ENCODE assay signal across 8 cellular contexts in genomic region chr9:124660341-124660801, GRCh38.
DNase-seq lines count a peak whose midpoint lies in the region; ATAC-seq and TF ChIP-seq lines count a peak whose summit lies in the region.

No MANE protein-coding gene starts in this region.

- H3K9me3 Mint-ChIP-seq in activated CD4-positive, alpha-beta T cell treated with anti-CD3 and anti-CD28 coated beads, Interleukin-2, amount 10 ng/mL, durations not matched to agents 7 days and 5 days, result no peaks in the 10 kb centered on the region
- H3K9me3 Mint-ChIP-seq in activated CD4-positive, alpha-beta memory T cell treated with anti-CD3 and anti-CD28 coated beads for 36 hours, result no peaks in the 10 kb centered on the region

- POLR2A ChIA-PET in activated CD4-positive, alpha-beta T cell treated with anti-CD3 and anti-CD28 coated beads, Interleukin-2, amount 10 ng/mL, durations not matched to agents 7 days and 5 days (lab: Charles Lee), result interaction anchor here (0.6 kb wide), 1 partner anchor 105 kb away, joined by 4 read pairs; no protein-coding TSS in a partner anchor
- POLR2A ChIA-PET in activated CD4-positive, alpha-beta memory T cell treated with anti-CD3 and anti-CD28 coated beads for 36 hours (lab: Charles Lee), result interaction anchor here (1.0 to 1.2 kb wide), 2 partner anchors 13 to 51 kb away, joined by 3 read pairs; no protein-coding TSS in a partner anchor

- H3K27ac Mint-ChIP-seq in activated CD4-positive, alpha-beta T cell treated with anti-CD3 and anti-CD28 coated beads, Interleukin-2, amount 10 ng/mL, durations not matched to agents 7 days and 5 days, result peak overlapping the region; percentile 33
- H3K27ac Mint-ChIP-seq in activated CD4-positive, alpha-beta memory T cell treated with anti-CD3 and anti-CD28 coated beads for 36 hours, result no peak overlapping the region

- no peak for DNase-seq in activated CD4-positive, alpha-beta T cell treated with anti-CD3 and anti-CD28 coated beads, Interleukin-2, amount 10 ng/mL, durations not matched to agents 7 days and 5 days
- DNase-seq in activated CD4-positive, alpha-beta T cell treated with anti-CD3 and anti-CD28 coated beads, Interleukin-2, amount 50 U/mL, for 1 hour, result no peak
- DNase-seq in NCI-H128 (lab: John Stamatoyannopoulos, UW; ENCODE audit: unreplicated experiment), result peak; percentile 32
- DNase-seq in activated CD4-positive, alpha-beta memory T cell treated with anti-CD3 and anti-CD28 coated beads for 36 hours, result no peak
- peak; percentile 57 for DNase-seq in fibroblast of the aortic adventitia (ENCODE audit: low read depth)
- peak; percentile 6 for DNase-seq in occipital lobe (lab: John Stamatoyannopoulos, UW)
- DNase-seq in epidermal melanocyte (ENCODE audit: insufficient read length, low spot score), result no peak

- H3K27me3 Mint-ChIP-seq in activated CD4-positive, alpha-beta T cell treated with anti-CD3 and anti-CD28 coated beads, Interleukin-2, amount 10 ng/mL, durations not matched to agents 7 days and 5 days, result peaks cover 11% of the 10 kb centered on the region
- peaks cover 28% of the 10 kb centered on the region for H3K27me3 Mint-ChIP-seq in activated CD4-positive, alpha-beta memory T cell treated with anti-CD3 and anti-CD28 coated beads for 36 hours

- TF ChIP-seq CTCF in fibroblast of the aortic adventitia (IDR thresholded peaks at IDR 0.05; ENCODE audit: insufficient read depth, low read length), result no peak

- peak overlapping the region; percentile 70 for H3K4me3 ChIP-seq in fibroblast of the aortic adventitia (ENCODE audit: low read depth, low read length)

- ATAC-seq in GM21447 (IDR thresholded peaks at IDR 0.05; ENCODE audit: unreplicated experiment), result no peak

- H3K4me3 Mint-ChIP-seq in activated CD4-positive, alpha-beta T cell treated with anti-CD3 and anti-CD28 coated beads, Interleukin-2, amount 10 ng/mL, durations not matched to agents 7 days and 5 days, result peak overlapping the region; percentile 78
- H3K4me3 Mint-ChIP-seq in activated CD4-positive, alpha-beta memory T cell treated with anti-CD3 and anti-CD28 coated beads for 36 hours, result peak overlapping the region; percentile 51

- intact Hi-C loops in activated CD4-positive, alpha-beta memory T cell treated with anti-CD3 and anti-CD28 coated beads for 36 hours (cut with micrococcal nuclease), result no loop called here

- peaks cover 32% of the 10 kb centered on the region for H3K4me1 Mint-ChIP-seq in activated CD4-positive, alpha-beta T cell treated with anti-CD3 and anti-CD28 coated beads, Interleukin-2, amount 10 ng/mL, durations not matched to agents 7 days and 5 days
- H3K4me1 Mint-ChIP-seq in activated CD4-positive, alpha-beta memory T cell treated with anti-CD3 and anti-CD28 coated beads for 36 hours (ENCODE audit: low read depth), result peaks cover 21% of the 10 kb centered on the region

- no peaks in the 10 kb centered on the region for H3K36me3 Mint-ChIP-seq in activated CD4-positive, alpha-beta T cell treated with anti-CD3 and anti-CD28 coated beads, Interleukin-2, amount 10 ng/mL, durations not matched to agents 7 days and 5 days (ENCODE audit: low read depth)
- H3K36me3 Mint-ChIP-seq in activated CD4-positive, alpha-beta memory T cell treated with anti-CD3 and anti-CD28 coated beads for 36 hours, result no peaks in the 10 kb centered on the region

- CTCF ChIA-PET in activated CD4-positive, alpha-beta T cell treated with anti-CD3 and anti-CD28 coated beads, Interleukin-2, amount 10 ng/mL, durations not matched to agents 7 days and 5 days (lab: Charles Lee), result interaction anchor here (1.2 kb wide), 2 partner anchors 18 to 45 kb away, joined by 3 read pairs; no protein-coding TSS in a partner anchor
- CTCF ChIA-PET in activated CD4-positive, alpha-beta memory T cell treated with anti-CD3 and anti-CD28 coated beads for 36 hours (lab: Charles Lee), result interaction anchor here (0.6 to 2.7 kb wide), 4 partner anchors 14 to 250 kb away, joined by 3 to 12 read pairs (median 3); partner anchors contain the start of gene NR6A1

Comparison
In these comparisons a context has a peak if more than half of its experiments do, and no peak if none do; other contexts are left out.
1. DNase-seq: peak in NCI-H128 (single experiment), fibroblast of the aortic adventitia (single experiment) and occipital lobe (single experiment); none in activated CD4-positive, alpha-beta T cell treated with anti-CD3 and anti-CD28 coated beads, Interleukin-2, amount 10 ng/mL, durations not matched to agents 7 days and 5 days (single experiment), activated CD4-positive, alpha-beta T cell treated with anti-CD3 and anti-CD28 coated beads, Interleukin-2, amount 50 U/mL, for 1 hour (single experiment), activated CD4-positive, alpha-beta memory T cell treated with anti-CD3 and anti-CD28 coated beads for 36 hours (single experiment) and epidermal melanocyte (single experiment).